Comparison of ENCODE assay signal across 19 cellular contexts in the genomic region with DNA sequence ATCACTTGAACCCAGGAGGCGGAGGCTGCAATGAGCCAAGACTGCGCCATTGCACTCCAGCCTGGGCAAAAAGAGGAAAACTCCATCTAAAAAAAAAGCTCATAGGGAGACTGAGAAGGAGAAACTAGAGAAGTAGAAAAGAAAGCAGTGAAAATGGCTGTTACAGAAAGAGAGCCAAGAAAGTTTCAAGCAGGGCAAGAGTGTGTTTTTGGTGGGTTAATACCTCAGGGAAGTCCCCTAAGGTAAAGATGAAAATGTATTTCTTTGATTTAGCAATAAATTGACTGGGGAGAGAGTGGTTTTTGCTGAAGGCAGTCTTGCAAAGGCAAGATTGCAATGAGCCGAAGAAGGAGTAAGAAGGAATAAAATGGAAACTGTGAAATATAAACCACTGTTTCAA.
"Had no signal": no experiment of that assay in that cellular context is flagged by ENCODE, and none has a peak within 500 bp of the region (broad histone marks: within the 10 kb centered on the region; RNA-seq: fewer than 3 reads in every experiment).

No MANE protein-coding gene starts in this region.

- H3K9me3 ChIP-seq: heart right ventricle, psoas muscle, right lobe of liver, transverse colon had no signal

- H3K36me3 ChIP-seq: heart right ventricle, right lobe of liver, transverse colon had no signal

- H3K4me1 ChIP-seq: heart right ventricle, psoas muscle, right lobe of liver had no signal

- H3K27me3 ChIP-seq: dorsolateral prefrontal cortex, heart right ventricle, right lobe of liver, transverse colon had no signal

- ATAC-seq: heart right ventricle; psoas muscle; right lobe of liver; stimulated activated effector memory CD8-positive, alpha-beta T cell treated with anti-CD3 and anti-CD28 coated beads, Interleukin-12 subunit alpha, Interleukin-12 subunit beta, amount 100 ng/mL, for 72 hours; stimulated activated naive CD8-positive, alpha-beta T cell treated with anti-CD3 and anti-CD28 coated beads, Interleukin-15, Interleukin-2, amounts not matched to agents 100 U/mL and 50 U/mL, for 24 hours had no signal

- H3K27ac ChIP-seq: dorsolateral prefrontal cortex, heart right ventricle, psoas muscle, right lobe of liver, transverse colon had no signal

- DNase-seq: cortex of kidney; dorsolateral prefrontal cortex; effector CD8-positive, alpha-beta T cell; heart right ventricle; hypothalamus; kidney glomerular epithelial cell; mesendoderm; naive B cell; nephron progenitor cell; psoas muscle; retina; right lobe of liver; stimulated activated CD4-positive, alpha-beta T cell treated with anti-CD3 and anti-CD28 coated beads, Interleukin-4, amount 100 ng/mL, for 1 hour; stimulated activated CD8-positive, alpha-beta memory T cell treated with anti-CD3 and anti-CD28 coated beads, Interleukin-4, amount 100 ng/mL, for 48 hours; stimulated activated naive CD8-positive, alpha-beta T cell treated with anti-CD3 and anti-CD28 coated beads, Interleukin-15, Interleukin-2, amounts not matched to agents 100 U/mL and 50 U/mL, for 24 hours; transverse colon had no signal

- H3K4me3 ChIP-seq: dorsolateral prefrontal cortex, heart right ventricle, psoas muscle, right lobe of liver, transverse colon had no signal

- FAIRE-seq: frontal cortex, islet of Langerhans had no signal
